2 cellular contexts compared by ENCODE assay signal in genomic region chr10:125889432-125889831, GRCh38. TPM values are rescaled to one million over a fixed set of nuclear protein-coding genes. Genes with fewer than 3 reads are reported as not detected.
"Had no signal": no experiment of that assay in that cellular context is flagged by ENCODE, and none has a peak within 500 bp of the region (broad histone marks: within the 10 kb centered on the region; RNA-seq: fewer than 3 reads in every experiment).

No MANE protein-coding gene starts in this region.

RNA-seq across cellular contexts. Expression of gene FANK1, which starts 6.9 kb away (rescaled TPM):
- total RNA-seq: activated T-helper 1 cell treated with anti-CD3 and anti-CD28 coated beads, Interleukin-12 subunit alpha, Interleukin-12 subunit beta, Interleukin-2, Interleukin-4 antibody, amounts not matched to agents 30 ng/mL and 10 ng/mL and 1 ng/mL, durations not matched to agents 14 hours and 24 hours and 36 hours; OCI-LY7 had no signal
